2 cellular contexts compared by ENCODE assay signal in the genomic region with DNA sequence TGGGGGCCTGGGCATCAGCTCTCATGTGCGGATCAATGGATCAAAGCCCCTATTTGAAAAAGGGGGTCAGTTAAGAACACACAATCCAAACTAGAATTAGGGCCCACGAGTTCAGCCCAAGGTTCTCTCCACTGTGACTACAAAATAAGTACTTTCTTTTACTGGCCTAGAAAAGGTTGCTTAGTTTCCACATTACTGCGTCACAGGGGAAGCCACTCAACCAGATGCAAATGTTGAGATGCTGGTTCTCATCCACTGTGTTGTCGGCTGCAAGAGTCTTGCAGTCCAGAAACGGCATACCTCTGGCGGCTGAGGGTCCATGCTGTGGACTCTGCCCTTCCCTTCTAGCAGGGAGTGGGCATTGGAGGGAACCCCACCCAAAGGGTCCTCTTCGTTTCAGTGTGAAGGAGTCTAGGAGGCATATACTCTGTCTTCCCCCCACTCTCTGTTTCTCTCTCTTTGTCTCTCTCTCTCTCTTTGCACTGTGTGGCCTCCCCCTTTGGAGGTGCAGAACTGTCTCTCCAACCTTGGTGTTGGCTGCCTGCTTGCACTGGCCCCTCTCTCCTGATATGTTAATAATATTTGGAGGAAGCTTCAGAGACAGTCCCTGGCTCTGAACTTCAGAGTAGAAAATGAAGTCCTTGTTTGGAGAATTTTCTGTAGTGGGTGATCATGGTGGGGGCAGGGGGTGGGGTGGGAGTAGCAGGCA.
TF ChIP-seq lines count a peak whose summit lies in the region.

No MANE protein-coding gene starts in this region.

TF ChIP-seq in liver, 16 proteins besides CTCF, POLR2A, EP300 and RAD21 (continued from another document):
- TF ChIP-seq, protein P1, sequence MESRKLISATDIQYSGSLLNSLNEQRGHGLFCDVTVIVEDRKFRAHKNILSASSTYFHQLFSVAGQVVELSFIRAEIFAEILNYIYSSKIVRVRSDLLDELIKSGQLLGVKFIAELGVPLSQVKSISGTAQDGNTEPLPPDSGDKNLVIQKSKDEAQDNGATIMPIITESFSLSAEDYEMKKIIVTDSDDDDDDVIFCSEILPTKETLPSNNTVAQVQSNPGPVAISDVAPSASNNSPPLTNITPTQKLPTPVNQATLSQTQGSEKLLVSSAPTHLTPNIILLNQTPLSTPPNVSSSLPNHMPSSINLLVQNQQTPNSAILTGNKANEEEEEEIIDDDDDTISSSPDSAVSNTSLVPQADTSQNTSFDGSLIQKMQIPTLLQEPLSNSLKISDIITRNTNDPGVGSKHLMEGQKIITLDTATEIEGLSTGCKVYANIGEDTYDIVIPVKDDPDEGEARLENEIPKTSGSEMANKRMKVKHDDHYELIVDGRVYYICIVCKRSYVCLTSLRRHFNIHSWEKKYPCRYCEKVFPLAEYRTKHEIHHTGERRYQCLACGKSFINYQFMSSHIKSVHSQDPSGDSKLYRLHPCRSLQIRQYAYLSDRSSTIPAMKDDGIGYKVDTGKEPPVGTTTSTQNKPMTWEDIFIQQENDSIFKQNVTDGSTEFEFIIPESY (IDR thresholded peaks at IDR 0.05), result no peak
- TF ChIP-seq, protein P2, sequence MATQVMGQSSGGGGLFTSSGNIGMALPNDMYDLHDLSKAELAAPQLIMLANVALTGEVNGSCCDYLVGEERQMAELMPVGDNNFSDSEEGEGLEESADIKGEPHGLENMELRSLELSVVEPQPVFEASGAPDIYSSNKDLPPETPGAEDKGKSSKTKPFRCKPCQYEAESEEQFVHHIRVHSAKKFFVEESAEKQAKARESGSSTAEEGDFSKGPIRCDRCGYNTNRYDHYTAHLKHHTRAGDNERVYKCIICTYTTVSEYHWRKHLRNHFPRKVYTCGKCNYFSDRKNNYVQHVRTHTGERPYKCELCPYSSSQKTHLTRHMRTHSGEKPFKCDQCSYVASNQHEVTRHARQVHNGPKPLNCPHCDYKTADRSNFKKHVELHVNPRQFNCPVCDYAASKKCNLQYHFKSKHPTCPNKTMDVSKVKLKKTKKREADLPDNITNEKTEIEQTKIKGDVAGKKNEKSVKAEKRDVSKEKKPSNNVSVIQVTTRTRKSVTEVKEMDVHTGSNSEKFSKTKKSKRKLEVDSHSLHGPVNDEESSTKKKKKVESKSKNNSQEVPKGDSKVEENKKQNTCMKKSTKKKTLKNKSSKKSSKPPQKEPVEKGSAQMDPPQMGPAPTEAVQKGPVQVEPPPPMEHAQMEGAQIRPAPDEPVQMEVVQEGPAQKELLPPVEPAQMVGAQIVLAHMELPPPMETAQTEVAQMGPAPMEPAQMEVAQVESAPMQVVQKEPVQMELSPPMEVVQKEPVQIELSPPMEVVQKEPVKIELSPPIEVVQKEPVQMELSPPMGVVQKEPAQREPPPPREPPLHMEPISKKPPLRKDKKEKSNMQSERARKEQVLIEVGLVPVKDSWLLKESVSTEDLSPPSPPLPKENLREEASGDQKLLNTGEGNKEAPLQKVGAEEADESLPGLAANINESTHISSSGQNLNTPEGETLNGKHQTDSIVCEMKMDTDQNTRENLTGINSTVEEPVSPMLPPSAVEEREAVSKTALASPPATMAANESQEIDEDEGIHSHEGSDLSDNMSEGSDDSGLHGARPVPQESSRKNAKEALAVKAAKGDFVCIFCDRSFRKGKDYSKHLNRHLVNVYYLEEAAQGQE (IDR thresholded peaks at IDR 0.05), result no peak

TF ChIP-seq in HepG2, 621 proteins besides CTCF, POLR2A, EP300 and RAD21 (continued from another document):
- TF ChIP-seq, protein P3, sequence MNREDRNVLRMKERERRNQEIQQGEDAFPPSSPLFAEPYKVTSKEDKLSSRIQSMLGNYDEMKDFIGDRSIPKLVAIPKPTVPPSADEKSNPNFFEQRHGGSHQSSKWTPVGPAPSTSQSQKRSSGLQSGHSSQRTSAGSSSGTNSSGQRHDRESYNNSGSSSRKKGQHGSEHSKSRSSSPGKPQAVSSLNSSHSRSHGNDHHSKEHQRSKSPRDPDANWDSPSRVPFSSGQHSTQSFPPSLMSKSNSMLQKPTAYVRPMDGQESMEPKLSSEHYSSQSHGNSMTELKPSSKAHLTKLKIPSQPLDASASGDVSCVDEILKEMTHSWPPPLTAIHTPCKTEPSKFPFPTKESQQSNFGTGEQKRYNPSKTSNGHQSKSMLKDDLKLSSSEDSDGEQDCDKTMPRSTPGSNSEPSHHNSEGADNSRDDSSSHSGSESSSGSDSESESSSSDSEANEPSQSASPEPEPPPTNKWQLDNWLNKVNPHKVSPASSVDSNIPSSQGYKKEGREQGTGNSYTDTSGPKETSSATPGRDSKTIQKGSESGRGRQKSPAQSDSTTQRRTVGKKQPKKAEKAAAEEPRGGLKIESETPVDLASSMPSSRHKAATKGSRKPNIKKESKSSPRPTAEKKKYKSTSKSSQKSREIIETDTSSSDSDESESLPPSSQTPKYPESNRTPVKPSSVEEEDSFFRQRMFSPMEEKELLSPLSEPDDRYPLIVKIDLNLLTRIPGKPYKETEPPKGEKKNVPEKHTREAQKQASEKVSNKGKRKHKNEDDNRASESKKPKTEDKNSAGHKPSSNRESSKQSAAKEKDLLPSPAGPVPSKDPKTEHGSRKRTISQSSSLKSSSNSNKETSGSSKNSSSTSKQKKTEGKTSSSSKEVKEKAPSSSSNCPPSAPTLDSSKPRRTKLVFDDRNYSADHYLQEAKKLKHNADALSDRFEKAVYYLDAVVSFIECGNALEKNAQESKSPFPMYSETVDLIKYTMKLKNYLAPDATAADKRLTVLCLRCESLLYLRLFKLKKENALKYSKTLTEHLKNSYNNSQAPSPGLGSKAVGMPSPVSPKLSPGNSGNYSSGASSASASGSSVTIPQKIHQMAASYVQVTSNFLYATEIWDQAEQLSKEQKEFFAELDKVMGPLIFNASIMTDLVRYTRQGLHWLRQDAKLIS (CRISPR knock-in tag; IDR thresholded peaks at IDR 0.05), result no peak
- TF ChIP-seq, protein P4, sequence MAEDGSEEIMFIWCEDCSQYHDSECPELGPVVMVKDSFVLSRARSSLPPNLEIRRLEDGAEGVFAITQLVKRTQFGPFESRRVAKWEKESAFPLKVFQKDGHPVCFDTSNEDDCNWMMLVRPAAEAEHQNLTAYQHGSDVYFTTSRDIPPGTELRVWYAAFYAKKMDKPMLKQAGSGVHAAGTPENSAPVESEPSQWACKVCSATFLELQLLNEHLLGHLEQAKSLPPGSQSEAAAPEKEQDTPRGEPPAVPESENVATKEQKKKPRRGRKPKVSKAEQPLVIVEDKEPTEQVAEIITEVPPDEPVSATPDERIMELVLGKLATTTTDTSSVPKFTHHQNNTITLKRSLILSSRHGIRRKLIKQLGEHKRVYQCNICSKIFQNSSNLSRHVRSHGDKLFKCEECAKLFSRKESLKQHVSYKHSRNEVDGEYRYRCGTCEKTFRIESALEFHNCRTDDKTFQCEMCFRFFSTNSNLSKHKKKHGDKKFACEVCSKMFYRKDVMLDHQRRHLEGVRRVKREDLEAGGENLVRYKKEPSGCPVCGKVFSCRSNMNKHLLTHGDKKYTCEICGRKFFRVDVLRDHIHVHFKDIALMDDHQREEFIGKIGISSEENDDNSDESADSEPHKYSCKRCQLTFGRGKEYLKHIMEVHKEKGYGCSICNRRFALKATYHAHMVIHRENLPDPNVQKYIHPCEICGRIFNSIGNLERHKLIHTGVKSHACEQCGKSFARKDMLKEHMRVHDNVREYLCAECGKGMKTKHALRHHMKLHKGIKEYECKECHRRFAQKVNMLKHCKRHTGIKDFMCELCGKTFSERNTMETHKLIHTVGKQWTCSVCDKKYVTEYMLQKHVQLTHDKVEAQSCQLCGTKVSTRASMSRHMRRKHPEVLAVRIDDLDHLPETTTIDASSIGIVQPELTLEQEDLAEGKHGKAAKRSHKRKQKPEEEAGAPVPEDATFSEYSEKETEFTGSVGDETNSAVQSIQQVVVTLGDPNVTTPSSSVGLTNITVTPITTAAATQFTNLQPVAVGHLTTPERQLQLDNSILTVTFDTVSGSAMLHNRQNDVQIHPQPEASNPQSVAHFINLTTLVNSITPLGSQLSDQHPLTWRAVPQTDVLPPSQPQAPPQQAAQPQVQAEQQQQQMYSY (CRISPR knock-in tag; IDR thresholded peaks at IDR 0.05), result no peak
- TF ChIP-seq ZNF720 (CRISPR knock-in tag; IDR thresholded peaks at IDR 0.05) (no peak), ZNF207 (IDR thresholded peaks at IDR 0.05; ENCODE audit: borderline replicate concordance) (no peak), KMT2B (CRISPR knock-in tag; IDR thresholded peaks at IDR 0.05) (no peak), ZNF780A (CRISPR knock-in tag; IDR thresholded peaks at IDR 0.05) (no peak), MEIS2 (CRISPR knock-in tag; IDR thresholded peaks at IDR 0.05) (no peak), STAG1 (CRISPR knock-in tag; IDR thresholded peaks at IDR 0.05) (no peak), MIER2 (CRISPR knock-in tag; IDR thresholded peaks at IDR 0.05) (no peak), PAWR (CRISPR knock-in tag; IDR thresholded peaks at IDR 0.05; ENCODE audit: borderline replicate concordance) (no peak), GATAD1 (CRISPR knock-in tag; IDR thresholded peaks at IDR 0.05) (no peak), ZNF670 (CRISPR knock-in tag; IDR thresholded peaks at IDR 0.05; ENCODE audit: borderline replicate concordance) (no peak), ETV6 (CRISPR knock-in tag; conservative IDR thresholded peaks at IDR 0.05) (no peak)
- TF ChIP-seq, protein P5, sequence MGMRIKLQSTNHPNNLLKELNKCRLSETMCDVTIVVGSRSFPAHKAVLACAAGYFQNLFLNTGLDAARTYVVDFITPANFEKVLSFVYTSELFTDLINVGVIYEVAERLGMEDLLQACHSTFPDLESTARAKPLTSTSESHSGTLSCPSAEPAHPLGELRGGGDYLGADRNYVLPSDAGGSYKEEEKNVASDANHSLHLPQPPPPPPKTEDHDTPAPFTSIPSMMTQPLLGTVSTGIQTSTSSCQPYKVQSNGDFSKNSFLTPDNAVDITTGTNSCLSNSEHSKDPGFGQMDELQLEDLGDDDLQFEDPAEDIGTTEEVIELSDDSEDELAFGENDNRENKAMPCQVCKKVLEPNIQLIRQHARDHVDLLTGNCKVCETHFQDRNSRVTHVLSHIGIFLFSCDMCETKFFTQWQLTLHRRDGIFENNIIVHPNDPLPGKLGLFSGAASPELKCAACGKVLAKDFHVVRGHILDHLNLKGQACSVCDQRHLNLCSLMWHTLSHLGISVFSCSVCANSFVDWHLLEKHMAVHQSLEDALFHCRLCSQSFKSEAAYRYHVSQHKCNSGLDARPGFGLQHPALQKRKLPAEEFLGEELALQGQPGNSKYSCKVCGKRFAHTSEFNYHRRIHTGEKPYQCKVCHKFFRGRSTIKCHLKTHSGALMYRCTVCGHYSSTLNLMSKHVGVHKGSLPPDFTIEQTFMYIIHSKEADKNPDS (CRISPR knock-in tag; IDR thresholded peaks at IDR 0.05), result no peak
- TF ChIP-seq, protein P6, sequence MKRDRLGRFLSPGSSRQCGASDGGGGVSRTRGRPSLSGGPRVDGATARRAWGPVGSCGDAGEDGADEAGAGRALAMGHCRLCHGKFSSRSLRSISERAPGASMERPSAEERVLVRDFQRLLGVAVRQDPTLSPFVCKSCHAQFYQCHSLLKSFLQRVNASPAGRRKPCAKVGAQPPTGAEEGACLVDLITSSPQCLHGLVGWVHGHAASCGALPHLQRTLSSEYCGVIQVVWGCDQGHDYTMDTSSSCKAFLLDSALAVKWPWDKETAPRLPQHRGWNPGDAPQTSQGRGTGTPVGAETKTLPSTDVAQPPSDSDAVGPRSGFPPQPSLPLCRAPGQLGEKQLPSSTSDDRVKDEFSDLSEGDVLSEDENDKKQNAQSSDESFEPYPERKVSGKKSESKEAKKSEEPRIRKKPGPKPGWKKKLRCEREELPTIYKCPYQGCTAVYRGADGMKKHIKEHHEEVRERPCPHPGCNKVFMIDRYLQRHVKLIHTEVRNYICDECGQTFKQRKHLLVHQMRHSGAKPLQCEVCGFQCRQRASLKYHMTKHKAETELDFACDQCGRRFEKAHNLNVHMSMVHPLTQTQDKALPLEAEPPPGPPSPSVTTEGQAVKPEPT (CRISPR knock-in tag; IDR thresholded peaks at IDR 0.05; ENCODE audit: low read depth), result no peak
- TF ChIP-seq, protein P7, sequence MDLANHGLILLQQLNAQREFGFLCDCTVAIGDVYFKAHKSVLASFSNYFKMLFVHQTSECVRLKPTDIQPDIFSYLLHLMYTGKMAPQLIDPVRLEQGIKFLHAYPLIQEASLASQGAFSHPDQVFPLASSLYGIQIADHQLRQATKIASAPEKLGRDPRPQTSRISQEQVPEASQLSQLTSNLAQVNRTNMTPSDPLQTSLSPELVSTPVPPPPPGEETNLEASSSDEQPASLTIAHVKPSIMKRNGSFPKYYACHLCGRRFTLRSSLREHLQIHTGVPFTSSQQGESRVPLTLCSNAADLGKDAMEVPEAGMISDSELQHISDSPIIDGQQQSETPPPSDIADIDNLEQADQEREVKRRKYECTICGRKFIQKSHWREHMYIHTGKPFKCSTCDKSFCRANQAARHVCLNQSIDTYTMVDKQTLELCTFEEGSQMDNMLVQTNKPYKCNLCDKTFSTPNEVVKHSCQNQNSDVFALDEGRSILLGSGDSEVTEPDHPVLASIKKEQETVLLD (CRISPR knock-in tag; IDR thresholded peaks at IDR 0.05; ENCODE audit: low read depth), result no peak
